16 cellular contexts compared by ENCODE assay signal in genomic region chr1:219373616-219373935, GRCh38.
DNase-seq lines count a peak whose midpoint lies in the region; ATAC-seq and TF ChIP-seq lines count a peak whose summit lies in the region.
"Had no signal": no experiment of that assay in that cellular context is flagged by ENCODE, and none has a peak within 500 bp of the region (broad histone marks: within the 10 kb centered on the region; RNA-seq: fewer than 3 reads in every experiment).

No MANE protein-coding gene starts in this region.

- H3K4me3 ChIP-seq in A673 (ENCODE audit: low read depth, low read length, poor library complexity, severe bottlenecking) = no peak overlapping the region
- peak overlapping the region; percentile 53; the same call in 1 of the 2 replicates for H3K4me3 ChIP-seq in SK-N-MC
- H3K4me3 ChIP-seq: BLaER1, GM12878, K562 had no signal

- H3K9me3 Mint-ChIP-seq in osteocyte (ENCODE audit: unreplicated experiment) = peaks cover 4% of the 10 kb centered on the region

- no TSS peak for BruUV-seq in A673 (replicated peaks; lab: Mats Ljungman, UMichigan)

- peaks cover 15% of the 10 kb centered on the region for H3K4me1 ChIP-seq in A673 (ENCODE audit: insufficient read depth, low read length, poor library complexity, severe bottlenecking)
- H3K4me1 ChIP-seq: BLaER1, Caco-2 had no signal

- ATAC-seq in GM18868 (IDR thresholded peaks at IDR 0.05; ENCODE audit: unreplicated experiment) = no peak
- ATAC-seq: GM12878, K562 had no signal

- TF ChIP-seq CTCF in A673 (conservative IDR thresholded peaks at IDR 0.05; ENCODE audit: low read depth, low read length) (no peak), osteocyte (IDR thresholded peaks at IDR 0.05) (no peak), GM13977 (IDR thresholded peaks at IDR 0.05; ENCODE audit: extremely low read depth, insufficient read depth, missing control alignments) (no peak)

- H3K4me1 Mint-ChIP-seq in osteocyte (ENCODE audit: unreplicated experiment) = peaks cover 23% of the 10 kb centered on the region
- H3K4me1 Mint-ChIP-seq: CD8-positive, alpha-beta memory T cell had no signal

- H3K4me3 Mint-ChIP-seq in osteocyte (ENCODE audit: unreplicated experiment) = no peak overlapping the region
- H3K4me3 Mint-ChIP-seq: CD8-positive, alpha-beta memory T cell had no signal

- peak overlapping the region; percentile 33 for H3K27ac Mint-ChIP-seq in osteocyte (ENCODE audit: unreplicated experiment)
- H3K27ac Mint-ChIP-seq: CD8-positive, alpha-beta memory T cell had no signal

- intact Hi-C loops in A673 (cut with micrococcal nuclease; ENCODE audit: unreplicated experiment) = no loop called here

- peaks cover 1% of the 10 kb centered on the region for H3K36me3 Mint-ChIP-seq in osteocyte (ENCODE audit: unreplicated experiment)
- H3K36me3 Mint-ChIP-seq: CD8-positive, alpha-beta memory T cell had no signal

- CTCF ChIA-PET in A673 (lab: Charles Lee) = no interaction called here

- H3K27ac ChIP-seq in A673 (ENCODE audit: low read depth, low read length, poor library complexity, severe bottlenecking) (no peak overlapping the region), SK-N-MC (peak overlapping the region; percentile 94)
- H3K27ac ChIP-seq: 22Rv1, BLaER1, HL-60 had no signal

- H3K9me3 ChIP-seq in A673 (ENCODE audit: low read depth, low read length, poor library complexity, severe bottlenecking) = no peaks in the 10 kb centered on the region
- no peaks in the 10 kb centered on the region for H3K9me3 ChIP-seq in SK-N-MC (ENCODE audit: low read depth, low read length)
- H3K9me3 ChIP-seq: BLaER1, Caco-2 had no signal

- H3K9ac ChIP-seq in SK-N-MC (ENCODE audit: insufficient read length) = peak overlapping the region; percentile 35
- H3K9ac ChIP-seq: BLaER1 had no signal

- H3K36me3 ChIP-seq in A673 (ENCODE audit: insufficient read depth, low read length, poor library complexity, severe bottlenecking) (no peaks in the 10 kb centered on the region), SK-N-MC (ENCODE audit: insufficient read depth, low read length) (no peaks in the 10 kb centered on the region)
- H3K36me3 ChIP-seq: BLaER1 had no signal

- H3K27me3 Mint-ChIP-seq in osteocyte (ENCODE audit: unreplicated experiment) = no peaks in the 10 kb centered on the region

- H3K27me3 ChIP-seq in A673 (replicated peaks; ENCODE audit: insufficient read depth, low read depth, low read length, poor library complexity) = peaks cover 4% of the 10 kb centered on the region
- H3K27me3 ChIP-seq: BLaER1 had no signal

- POLR2A ChIA-PET in A673 (lab: Charles Lee; ENCODE audit: low non-redundant PET) = no interaction called here

- in situ Hi-C loops in GM13977 (cut with MboI; ENCODE audit: low pct_unique_long_range_greater_than_20kb, low sequenced_read_pairs, unreplicated experiment) = no loop called here

- DNase-seq in A673 (ENCODE audit: low spot score) (peak; percentile 56), SK-N-MC (ENCODE audit: low read depth, low spot score) (no peak), fibroblast of peridontal ligament (ENCODE audit: extremely low read depth) (peak; percentile 48), osteocyte (ENCODE audit: extremely low spot score, unreplicated experiment) (no peak), GM13977 (ENCODE audit: low spot score) (no peak), NCI-H2196 treated with DMSO at 0.1 percent for 48 hours (lab: John Stamatoyannopoulos, UW; ENCODE audit: unreplicated experiment) (no peak), NCI-H1092 treated with DMSO at 0.1 percent for 48 hours (lab: John Stamatoyannopoulos, UW) (no peak)
- DNase-seq: AML-193; Caco-2; CD8-positive, alpha-beta memory T cell had no signal

Comparison
In these comparisons a context has a peak if more than half of its experiments do, and no peak if none do; other contexts are left out.
1. DNase-seq: peak in A673 (single experiment) and fibroblast of peridontal ligament (single experiment); none in SK-N-MC (single experiment), osteocyte (single experiment), GM13977 (single experiment), NCI-H2196 treated with DMSO at 0.1 percent for 48 hours (single experiment) and NCI-H1092 treated with DMSO at 0.1 percent for 48 hours (single experiment).